Comparison of ENCODE assay signal across 1 cellular context in the genomic region with DNA sequence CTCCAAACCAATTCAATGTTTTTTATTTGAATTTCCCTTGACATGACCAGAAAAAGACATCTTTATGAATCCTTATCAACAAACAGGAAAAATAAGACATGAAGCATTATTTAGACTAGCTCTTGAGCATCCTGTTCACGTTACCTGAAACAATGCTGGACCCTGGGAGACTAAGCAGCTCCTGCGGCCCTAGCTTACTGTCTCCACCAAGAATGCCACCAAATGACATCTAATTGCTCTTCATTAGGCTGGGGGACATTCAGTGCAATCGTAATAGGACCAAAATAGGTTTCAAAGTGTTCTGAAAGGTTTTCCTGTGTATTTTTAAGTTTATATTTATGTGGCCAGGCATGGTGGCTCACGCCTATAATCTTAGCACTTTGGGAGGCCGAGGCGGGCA.
TF ChIP-seq lines count a peak whose summit lies in the region.

No MANE protein-coding gene starts in this region.

TF ChIP-seq in liver, 16 proteins besides CTCF, POLR2A, EP300 and RAD21 (continued from another document):
- TF ChIP-seq, protein P1, sequence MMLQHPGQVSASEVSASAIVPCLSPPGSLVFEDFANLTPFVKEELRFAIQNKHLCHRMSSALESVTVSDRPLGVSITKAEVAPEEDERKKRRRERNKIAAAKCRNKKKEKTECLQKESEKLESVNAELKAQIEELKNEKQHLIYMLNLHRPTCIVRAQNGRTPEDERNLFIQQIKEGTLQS (IDR thresholded peaks at IDR 0.05) = no peak
- TF ChIP-seq, protein P2, sequence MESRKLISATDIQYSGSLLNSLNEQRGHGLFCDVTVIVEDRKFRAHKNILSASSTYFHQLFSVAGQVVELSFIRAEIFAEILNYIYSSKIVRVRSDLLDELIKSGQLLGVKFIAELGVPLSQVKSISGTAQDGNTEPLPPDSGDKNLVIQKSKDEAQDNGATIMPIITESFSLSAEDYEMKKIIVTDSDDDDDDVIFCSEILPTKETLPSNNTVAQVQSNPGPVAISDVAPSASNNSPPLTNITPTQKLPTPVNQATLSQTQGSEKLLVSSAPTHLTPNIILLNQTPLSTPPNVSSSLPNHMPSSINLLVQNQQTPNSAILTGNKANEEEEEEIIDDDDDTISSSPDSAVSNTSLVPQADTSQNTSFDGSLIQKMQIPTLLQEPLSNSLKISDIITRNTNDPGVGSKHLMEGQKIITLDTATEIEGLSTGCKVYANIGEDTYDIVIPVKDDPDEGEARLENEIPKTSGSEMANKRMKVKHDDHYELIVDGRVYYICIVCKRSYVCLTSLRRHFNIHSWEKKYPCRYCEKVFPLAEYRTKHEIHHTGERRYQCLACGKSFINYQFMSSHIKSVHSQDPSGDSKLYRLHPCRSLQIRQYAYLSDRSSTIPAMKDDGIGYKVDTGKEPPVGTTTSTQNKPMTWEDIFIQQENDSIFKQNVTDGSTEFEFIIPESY (IDR thresholded peaks at IDR 0.05) = no peak
